Comparison of ENCODE assay signal across 8 cellular contexts in the genomic region with DNA sequence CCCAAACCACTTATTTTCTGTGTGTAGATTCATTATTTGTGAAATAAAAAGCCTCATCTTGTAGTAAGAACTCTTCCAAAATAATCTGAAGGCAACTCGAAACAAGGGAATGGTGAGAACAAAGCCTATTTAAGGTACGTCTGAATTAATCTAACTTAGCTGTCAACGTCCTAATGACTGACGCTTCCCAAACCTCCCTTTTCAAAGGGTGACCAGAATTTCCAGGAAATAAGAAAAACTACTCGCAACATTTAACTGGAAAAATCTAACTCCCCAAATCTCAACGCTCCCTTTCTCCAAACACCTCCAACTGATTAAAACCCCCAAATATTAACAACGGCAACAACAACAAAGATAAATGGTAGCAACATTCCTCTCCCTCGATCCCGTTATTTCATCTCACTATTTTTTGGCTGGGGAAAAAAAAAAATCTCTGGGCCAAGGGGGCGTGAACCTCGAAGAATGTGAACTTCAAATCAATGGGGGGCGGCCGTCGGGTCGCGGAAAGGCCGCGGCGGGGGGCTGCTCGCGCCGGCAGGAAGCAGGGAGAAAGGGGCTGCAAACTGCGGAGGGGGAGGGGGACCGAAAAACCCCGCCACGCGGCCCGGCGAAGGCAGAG. TPM values are rescaled to one million over a fixed set of nuclear protein-coding genes. Genes with fewer than 3 reads are reported as not detected.
DNase-seq lines count a peak whose midpoint lies in the region; ATAC-seq, FAIRE-seq and TF ChIP-seq lines count a peak whose summit lies in the region.

No MANE protein-coding gene starts in this region.

- ATAC-seq in A549 (no peak; a peak in 2 of 6 replicates), body of pancreas (no peak), GM21723 (IDR thresholded peaks at IDR 0.05; ENCODE audit: unreplicated experiment) (no peak), GM19463 (IDR thresholded peaks at IDR 0.05; ENCODE audit: unreplicated experiment) (no peak)

- H3K4me3 ChIP-seq in A549 (peak overlapping the region; percentile 97), HFF-Myc (replicated peaks; ENCODE audit: low read depth, low read length) (peak overlapping the region; percentile 80), body of pancreas (peak overlapping the region; percentile 66 to 92)

- peaks cover 48% of the 10 kb centered on the region for H3K4me1 ChIP-seq in A549
- peaks cover 54% of the 10 kb centered on the region for H3K4me1 ChIP-seq in body of pancreas

- no peak for TF ChIP-seq EP300 in A549 (IDR thresholded peaks at IDR 0.05)

- TF ChIP-seq POLR2A in A549 (IDR thresholded peaks at IDR 0.05; ENCODE audit: low read length) (no peak), body of pancreas (IDR thresholded peaks at IDR 0.05) (no peak)

- H3K27me3 ChIP-seq in body of pancreas = no peaks in the 10 kb centered on the region

- WGBS in A549 (ENCODE audit: missing lambda C conversion rate) = under 1% methylated on average over 21 of the region's 29 CpGs
- WGBS in body of pancreas, 2 donors = 0 to 1% methylated on average over 20 to 29 of the region's 29 CpGs

- TF ChIP-seq CTCF in A549 (IDR thresholded peaks at IDR 0.05) = no peak
- no peak for TF ChIP-seq CTCF in HFF-Myc (IDR thresholded peaks at IDR 0.05; ENCODE audit: low read depth, low read length, missing control alignments)
- TF ChIP-seq CTCF in body of pancreas (IDR thresholded peaks at IDR 0.05) = no peak

- H3K9me3 ChIP-seq in A549 = no peaks in the 10 kb centered on the region
- no peaks in the 10 kb centered on the region for H3K9me3 ChIP-seq in body of pancreas

- no peaks in the 10 kb centered on the region for H3K36me3 ChIP-seq in body of pancreas (replicated peaks in 1 of 2; ENCODE audit: insufficient read depth in 1 of 2, low read depth in 2 of 2)

- DNase-seq in A549 (ENCODE audit: low read depth in 1 of 2, low spot score in 1 of 2) (no peak), HFF-Myc (ENCODE audit: extremely low read depth, low read depth) (no peak), body of pancreas (no peak), medulla oblongata (ENCODE audit: extremely low spot score) (peak; percentile 18), activated gamma-delta T cell (lab: John Stamatoyannopoulos, UW) (no peak), GM03348 (ENCODE audit: low spot score) (no peak)

- CTCF ChIA-PET in A549 (lab: Yijun Ruan, JAX) = interaction anchor here (1.4 to 1.9 kb wide), 5 partner anchors 14 to 63 kb away, joined by 3 to 7 read pairs (median 5); no protein-coding TSS in a partner anchor

- H3K27ac ChIP-seq in A549 = peak overlapping the region; percentile 98 to 100
- H3K27ac ChIP-seq in body of pancreas = peak overlapping the region; percentile 84 to 97 (median 96)

- no peak for FAIRE-seq in A549 (lab: Jason Lieb, UNC)

- POLR2A ChIA-PET in A549 (lab: Yijun Ruan, JAX) = interaction anchor here (1.0 to 1.5 kb wide), 7 partner anchors 19 to 67 kb away, joined by 3 to 13 read pairs (median 7); no protein-coding TSS in a partner anchor

- TF ChIP-seq RAD21 in A549 (conservative IDR thresholded peaks at IDR 0.05 in 1 of 2, IDR thresholded peaks at IDR 0.05 in 1 of 2) = no peak

- intact Hi-C loops in body of pancreas (cut with DNase I) = no loop called here

- peak overlapping the region; percentile 77 for H3K4me2 ChIP-seq in A549

TF ChIP-seq in A549, 52 proteins besides CTCF, POLR2A, EP300 and RAD21:
- TF ChIP-seq REST (IDR thresholded peaks at IDR 0.05) = no peak
- no peak for TF ChIP-seq RCOR1 (IDR thresholded peaks at IDR 0.05; ENCODE audit: low read depth, low read length)
- no peak for TF ChIP-seq HMGXB4 (CRISPR knock-in tag; IDR thresholded peaks at IDR 0.05; ENCODE audit: borderline replicate concordance)
- no peak for TF ChIP-seq JUN (IDR thresholded peaks at IDR 0.05)
- no peak for TF ChIP-seq SMC3 (IDR thresholded peaks at IDR 0.05)
- TF ChIP-seq PHF8 (IDR thresholded peaks at IDR 0.05; ENCODE audit: borderline replicate concordance, low read depth) = no peak
- TF ChIP-seq EHMT2 (IDR thresholded peaks at IDR 0.05; ENCODE audit: low read depth) = no peak
- TF ChIP-seq, protein P1, sequence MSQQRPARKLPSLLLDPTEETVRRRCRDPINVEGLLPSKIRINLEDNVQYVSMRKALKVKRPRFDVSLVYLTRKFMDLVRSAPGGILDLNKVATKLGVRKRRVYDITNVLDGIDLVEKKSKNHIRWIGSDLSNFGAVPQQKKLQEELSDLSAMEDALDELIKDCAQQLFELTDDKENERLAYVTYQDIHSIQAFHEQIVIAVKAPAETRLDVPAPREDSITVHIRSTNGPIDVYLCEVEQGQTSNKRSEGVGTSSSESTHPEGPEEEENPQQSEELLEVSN (IDR thresholded peaks at IDR 0.05; ENCODE audit: borderline replicate concordance, low read depth) = no peak
- TF ChIP-seq BHLHE40 (IDR thresholded peaks at IDR 0.05; ENCODE audit: low read depth, low read length) = no peak
- TF ChIP-seq FOSB (CRISPR knock-in tag; IDR thresholded peaks at IDR 0.05) = no peak
- TF ChIP-seq EHF (CRISPR knock-in tag; IDR thresholded peaks at IDR 0.05) = no peak
- no peak for TF ChIP-seq RFX5 (IDR thresholded peaks at IDR 0.05)
- TF ChIP-seq PBX3 (IDR thresholded peaks at IDR 0.05) = no peak
TF ChIP-seq in A549: peak in this region for 0.

RNA-seq across cellular contexts. Expression of gene SRSF10, which starts 0.6 kb away (rescaled TPM):
- polyA plus RNA-seq in A549 (2011; rRNA removed) = 119 and 180 TPM in 2 replicates
- polyA plus RNA-seq in A549 (2012; cell fraction: cytosol; rRNA removed) = 79.7 and 102 TPM in 2 replicates
- 74.1 and 125 TPM in 2 replicates for polyA plus RNA-seq in A549 (2012; cell fraction: nucleus; rRNA removed)
- 140 to 141 TPM (median 141 TPM) in 3 replicates for polyA plus RNA-seq in A549 (2017; fragmentation: RNase III; extraction: RNeasy Plus Mini Kit Qiagen cat#74134 plus additional on column Dnase treatment)
- polyA minus RNA-seq in A549 (2011; rRNA and poly(A)+ RNA removed) = 52.7 and 59.3 TPM in 2 replicates
- total RNA-seq in body of pancreas = 10 to 100 TPM; 61.5 to 89.7 TPM

RNA-seq across cellular contexts. Expression of gene PNRC2, which starts 19.9 kb away (rescaled TPM):
- polyA plus RNA-seq in A549 (2011; rRNA removed) (38.1 and 106 TPM in 2 replicates), A549 (2017; fragmentation: RNase III; extraction: RNeasy Plus Mini Kit Qiagen cat#74134 plus additional on column Dnase treatment) (34.4 to 37.5 TPM (median 36.1 TPM) in 3 replicates)
- 16.8 and 21.2 TPM in 2 replicates for polyA plus RNA-seq in A549 (2012; cell fraction: cytosol; rRNA removed)
- polyA plus RNA-seq in A549 (2012; cell fraction: nucleus; rRNA removed) = 12.3 and 16.1 TPM in 2 replicates
- 41.1 and 125 TPM in 2 replicates for polyA minus RNA-seq in A549 (2011; rRNA and poly(A)+ RNA removed)
- total RNA-seq in body of pancreas = 10 to 100 TPM; 54.4 to 64.6 TPM
